Comparison of ENCODE assay signal across 20 cellular contexts in the genomic region with DNA sequence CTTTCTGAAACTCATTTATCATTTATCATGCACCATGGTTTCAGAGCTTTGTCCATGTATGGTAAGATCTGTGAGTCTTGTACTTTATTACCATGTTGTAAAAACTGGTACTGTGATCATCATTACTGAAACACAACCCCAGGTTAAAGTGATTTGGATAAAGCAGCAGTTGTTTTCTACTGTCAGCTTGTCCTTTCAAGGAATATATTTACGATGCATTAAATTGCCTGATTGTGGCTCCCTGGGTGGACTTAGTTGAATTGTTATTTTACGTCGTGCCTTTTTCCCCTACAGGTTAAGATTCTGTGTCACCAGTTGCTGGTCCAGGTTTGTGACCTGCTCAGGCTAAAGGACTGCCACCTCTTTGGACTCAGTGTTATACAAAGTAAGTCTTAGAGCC.
"Had no signal": no experiment of that assay in that cellular context is flagged by ENCODE, and none has a peak within 500 bp of the region (broad histone marks: within the 10 kb centered on the region; RNA-seq: fewer than 3 reads in every experiment).

No MANE protein-coding gene starts in this region.

- H3K36me3 ChIP-seq: colonic mucosa, lower lobe of right lung, thoracic aorta, upper lobe of right lung had no signal

- H3K27me3 ChIP-seq: colonic mucosa, hepatocyte, upper lobe of right lung had no signal

- H3K36me3 Mint-ChIP-seq: brain; stimulated activated naive B cell treated with anti-CD40 and anti-IgM and Interleukin-4, amounts not matched to agents 10 μg/mL and 1 μg/mL and 100 μg/mL, for 72 hours had no signal

- H3K4me1 Mint-ChIP-seq: naive thymus-derived CD8-positive, alpha-beta T cell; stimulated activated naive B cell treated with anti-CD40 and anti-IgM and Interleukin-4, amounts not matched to agents 10 μg/mL and 1 μg/mL and 100 μg/mL, for 72 hours had no signal

- ATAC-seq: activated CD8-positive, alpha-beta T cell treated with anti-CD3 and anti-CD28 coated beads, Interleukin-2, amount 10 ng/mL, durations not matched to agents 7 days and 5 days; activated T-cell treated with anti-CD3 and anti-CD28 coated beads, Interleukin-2, amount 50 U/mL, for 4 hours; left cardiac atrium; lower lobe of right lung; naive thymus-derived CD8-positive, alpha-beta T cell; stimulated activated naive B cell treated with anti-CD40 and anti-IgM and Interleukin-4, amounts not matched to agents 10 μg/mL and 1 μg/mL and 100 μg/mL, for 72 hours; upper lobe of right lung had no signal

- H3K27ac Mint-ChIP-seq: activated CD8-positive, alpha-beta T cell treated with anti-CD3 and anti-CD28 coated beads, Interleukin-2, amount 10 ng/mL, durations not matched to agents 7 days and 5 days; activated naive CD4-positive, alpha-beta T cell treated with anti-CD3 and anti-CD28 coated beads for 36 hours; brain; endodermal cell; naive thymus-derived CD8-positive, alpha-beta T cell; stimulated activated naive B cell treated with anti-CD40 and anti-IgM and Interleukin-4, amounts not matched to agents 10 μg/mL and 1 μg/mL and 100 μg/mL, for 72 hours; T-helper 2 cell treated with Interferon-gamma antibody and Interleukin-4, amounts not matched to agents 5 μg/mL and 100 μg/mL, for 36 hours had no signal

- H3K9me3 Mint-ChIP-seq: activated naive CD4-positive, alpha-beta T cell treated with anti-CD3 and anti-CD28 coated beads for 36 hours; activated T-cell treated with anti-CD3 and anti-CD28 coated beads, Interleukin-2, amount 50 U/mL, for 4 hours; brain; endodermal cell; naive thymus-derived CD8-positive, alpha-beta T cell; stimulated activated naive B cell treated with anti-CD40 and anti-IgM and Interleukin-4, amounts not matched to agents 10 μg/mL and 1 μg/mL and 100 μg/mL, for 72 hours; T-helper 2 cell treated with Interferon-gamma antibody and Interleukin-4, amounts not matched to agents 5 μg/mL and 100 μg/mL, for 36 hours had no signal

- H3K4me3 ChIP-seq: colonic mucosa, hepatocyte, lower lobe of right lung, thoracic aorta, upper lobe of right lung had no signal

- H3K4me1 ChIP-seq: colonic mucosa, lower lobe of right lung, parathyroid adenoma, upper lobe of right lung had no signal

- H3K9me3 ChIP-seq: colonic mucosa, lower lobe of right lung, thoracic aorta, upper lobe of right lung had no signal

- H3K27me3 Mint-ChIP-seq: brain; stimulated activated naive B cell treated with anti-CD40 and anti-IgM and Interleukin-4, amounts not matched to agents 10 μg/mL and 1 μg/mL and 100 μg/mL, for 72 hours had no signal

- DNase-seq: activated CD4-positive, alpha-beta T cell treated with anti-CD3 and anti-CD28 coated beads for 48 hours; activated CD4-positive, CD25-positive, alpha-beta regulatory T cell; activated CD8-positive, alpha-beta memory T cell treated with anti-CD3 and anti-CD28 coated beads, Interleukin-2, amount 50 U/mL, for 4 hours; activated CD8-positive, alpha-beta T cell treated with anti-CD3 and anti-CD28 coated beads, Interleukin-2, amount 10 ng/mL, durations not matched to agents 7 days and 5 days; activated naive CD4-positive, alpha-beta T cell treated with anti-CD3 and anti-CD28 coated beads for 36 hours; activated T-cell treated with anti-CD3 and anti-CD28 coated beads, Interleukin-2, amount 50 U/mL, for 4 hours; central memory CD4-positive, alpha-beta T cell; colonic mucosa; endodermal cell; foreskin fibroblast; left cardiac atrium; lower lobe of right lung; naive thymus-derived CD8-positive, alpha-beta T cell; stimulated activated naive B cell treated with anti-CD40 and anti-IgM and Interleukin-4, amounts not matched to agents 10 μg/mL and 1 μg/mL and 100 μg/mL, for 72 hours; upper lobe of right lung had no signal

- H3K4me3 Mint-ChIP-seq: activated CD8-positive, alpha-beta T cell treated with anti-CD3 and anti-CD28 coated beads, Interleukin-2, amount 10 ng/mL, durations not matched to agents 7 days and 5 days; activated naive CD4-positive, alpha-beta T cell treated with anti-CD3 and anti-CD28 coated beads for 36 hours; activated T-cell treated with anti-CD3 and anti-CD28 coated beads, Interleukin-2, amount 50 U/mL, for 4 hours; brain; endodermal cell; naive thymus-derived CD8-positive, alpha-beta T cell; stimulated activated naive B cell treated with anti-CD40 and anti-IgM and Interleukin-4, amounts not matched to agents 10 μg/mL and 1 μg/mL and 100 μg/mL, for 72 hours; T-helper 2 cell treated with Interferon-gamma antibody and Interleukin-4, amounts not matched to agents 5 μg/mL and 100 μg/mL, for 36 hours had no signal
